ENCODE assay signal across 9 cellular contexts in the genomic region with DNA sequence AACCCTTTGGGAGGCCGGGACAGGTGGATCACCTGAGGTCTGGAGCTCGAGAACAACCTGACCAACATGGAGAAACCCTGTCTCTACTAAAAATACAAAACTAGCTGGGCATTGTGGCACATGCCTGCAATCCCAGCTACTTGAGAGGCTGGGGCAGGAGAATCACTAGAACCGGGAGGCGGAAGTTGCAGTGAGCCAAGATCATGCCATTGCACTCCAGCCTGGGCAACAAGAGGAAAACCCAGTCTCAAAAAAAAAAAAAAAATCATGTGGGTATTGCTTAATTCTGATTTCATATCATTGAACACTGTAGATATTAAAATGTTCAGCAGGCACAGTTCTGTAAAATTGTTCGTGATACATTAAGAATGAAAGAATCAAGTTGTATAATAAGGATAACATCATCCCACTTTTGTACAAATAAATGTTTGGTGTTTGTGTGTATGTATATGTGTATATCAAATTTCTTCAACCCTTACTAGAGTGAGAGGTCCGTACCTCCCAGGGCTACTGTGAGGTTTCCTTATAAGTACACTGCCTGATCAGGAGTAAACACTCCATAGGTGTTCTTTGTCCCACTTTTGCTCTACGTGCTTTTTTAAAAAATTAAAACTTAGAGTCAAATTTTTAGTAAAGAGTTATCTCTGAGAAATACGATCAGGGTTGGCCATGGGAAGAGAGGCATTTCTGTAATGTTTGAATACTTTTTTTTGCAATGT. TPM values are rescaled to one million over a fixed set of nuclear protein-coding genes. Genes with fewer than 3 reads are reported as not detected.
"Had no signal": no experiment of that assay in that cellular context is flagged by ENCODE, and none has a peak within 500 bp of the region (broad histone marks: within the 10 kb centered on the region; RNA-seq: fewer than 3 reads in every experiment).

No MANE protein-coding gene starts in this region.

- H3K27ac Mint-ChIP-seq: GM23338, H9 had no signal

- FAIRE-seq: H1, H54, HTR-8/SVneo, K562 had no signal

- H3K4me3 Mint-ChIP-seq: GM23338, H9 had no signal

- H3K4me3 ChIP-seq: GM23338, K562 had no signal

- H3K9me3 Mint-ChIP-seq: GM23338, H9 had no signal

- ATAC-seq: GM23338 had no signal

- DNase-seq: H9, HCEC 1CT, IMR-90 had no signal

RNA-seq across cellular contexts. Expression of a gene that starts 31.7 kb away (rescaled TPM):
- total RNA-seq: GM23338, H1, H9, HT-29, IMR-90, K562 had no signal
- polyA plus RNA-seq: GM23338, H1, IMR-90, K562 had no signal
